In the genomic region with DNA sequence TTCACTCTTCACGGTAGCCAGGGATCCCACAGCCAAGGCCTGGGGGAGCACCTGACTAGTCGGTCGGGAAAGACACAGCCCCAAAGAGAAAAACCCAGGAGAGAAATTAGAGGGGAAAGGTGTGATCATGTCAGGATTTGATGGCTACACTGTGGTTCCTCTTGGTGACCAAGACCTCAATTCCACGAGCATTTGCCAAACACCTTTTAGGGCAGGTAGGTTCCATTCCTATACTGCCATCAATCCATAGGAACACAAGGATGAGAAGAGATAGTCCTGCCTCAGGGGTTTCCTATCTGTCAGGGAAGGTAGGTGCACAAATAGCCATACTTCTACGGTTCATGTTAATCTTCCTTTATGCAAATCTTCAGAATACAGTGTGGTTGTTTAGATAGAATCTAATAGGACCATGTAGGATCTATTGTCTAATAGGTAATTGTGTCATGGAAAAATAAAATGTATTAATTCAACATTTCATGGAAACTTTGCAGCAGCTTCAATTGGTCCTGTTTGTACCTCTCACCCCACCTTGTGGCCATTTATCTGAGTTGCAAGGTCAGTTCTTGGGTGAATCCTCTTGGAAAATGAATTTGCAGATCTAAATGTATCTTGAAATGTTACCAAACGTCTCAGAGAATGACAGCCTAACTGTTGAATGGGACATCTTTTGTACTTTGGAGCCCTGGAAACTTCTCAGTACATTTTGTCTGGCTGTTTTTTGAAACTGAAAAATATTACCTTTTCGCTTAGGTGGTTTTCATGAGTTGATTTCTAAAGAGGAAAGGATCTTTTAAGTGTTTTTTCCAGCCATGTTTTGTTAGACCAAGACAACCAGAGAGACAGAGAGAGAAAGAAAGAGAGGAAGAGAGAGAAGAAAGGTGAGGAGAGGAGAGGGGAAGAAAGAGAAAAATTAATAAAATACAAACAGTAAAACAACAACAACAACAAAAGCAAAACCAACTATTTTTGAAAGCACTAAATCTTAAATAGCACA, we compare ENCODE assay signal across 7 cellular contexts. TPM values are rescaled to one million over a fixed set of nuclear protein-coding genes. Genes with fewer than 3 reads are reported as not detected.
DNase-seq lines count a peak whose midpoint lies in the region; ATAC-seq and TF ChIP-seq lines count a peak whose summit lies in the region.

No MANE protein-coding gene starts in this region.

- peaks cover 7% of the 10 kb centered on the region for H3K27me3 Mint-ChIP-seq in GM23338 (ENCODE audit: insufficient read depth, low read depth, poor library complexity)

- H3K4me3 Mint-ChIP-seq in GM23338: no peak overlapping the region

- H3K27ac ChIP-seq in GM23338 (ENCODE audit: low read depth) (no peak overlapping the region), PC-3 (ENCODE audit: low read length) (no peak overlapping the region), right lobe of liver (no peak overlapping the region)

- H2AFZ ChIP-seq in GM23338: no peak overlapping the region
- no peak overlapping the region for H2AFZ ChIP-seq in PC-3 (ENCODE audit: low read length)

- H3K4me1 ChIP-seq in GM23338 (ENCODE audit: insufficient read depth) (no peaks in the 10 kb centered on the region), PC-3 (ENCODE audit: insufficient read depth, low read length) (peaks cover 8% of the 10 kb centered on the region), right lobe of liver (no peaks in the 10 kb centered on the region)

- no peaks in the 10 kb centered on the region; the same call in 1 of the 2 replicates for H4K20me1 ChIP-seq in GM23338 (replicated peaks; ENCODE audit: insufficient read depth)
- no peaks in the 10 kb centered on the region for H4K20me1 ChIP-seq in PC-3 (ENCODE audit: low read length)

- intact Hi-C loops in PC-3 (cut with micrococcal nuclease): loop anchor here (2.0 to 5.0 kb wide), 4 partner anchors 57 to 330 kb away; no protein-coding TSS in a partner anchor
- intact Hi-C loops in right lobe of liver (cut with DNase I): loop anchor here (5.0 kb wide), 1 partner anchor 253 kb away; no protein-coding TSS in a partner anchor

- WGBS in right lobe of liver (ENCODE audit: insufficient coverage, low coverage, low lambda C conversion rate, missing lambda C conversion rate): 52% methylated on average over 7 of the region's 7 CpGs

- H3F3A ChIP-seq in GM23338 (replicated peaks; ENCODE audit: low read depth) (no peaks in the 10 kb centered on the region), PC-3 (ENCODE audit: low read length, unreplicated experiment) (no peaks in the 10 kb centered on the region)

- peak; percentile 85 to 94 for TF ChIP-seq CTCF in GM23338 (conservative IDR thresholded peaks at IDR 0.05; ENCODE audit: low read depth in 2 of 2)
- peak; percentile 86 for TF ChIP-seq CTCF in PC-3 (conservative IDR thresholded peaks at IDR 0.05; ENCODE audit: low read depth, low read length)
- peak; percentile 88 for TF ChIP-seq CTCF in choroid plexus epithelial cell (conservative IDR thresholded peaks at IDR 0.05; ENCODE audit: low read depth, low read length)
- TF ChIP-seq CTCF in right lobe of liver (IDR thresholded peaks at IDR 0.05): peak; percentile 77 to 89 (median 82)

- H3K36me3 Mint-ChIP-seq in GM23338 (ENCODE audit: low read depth): no peaks in the 10 kb centered on the region

- H3K4me1 Mint-ChIP-seq in GM23338: no peaks in the 10 kb centered on the region

- H3K27me3 ChIP-seq in GM23338 (ENCODE audit: insufficient read depth): no peaks in the 10 kb centered on the region
- no peaks in the 10 kb centered on the region for H3K27me3 ChIP-seq in PC-3 (ENCODE audit: low read length)
- no peaks in the 10 kb centered on the region for H3K27me3 ChIP-seq in right lobe of liver

- no peak overlapping the region for H3K9ac ChIP-seq in PC-3 (ENCODE audit: low read length)

- POLR2A ChIA-PET in PC-3 (lab: Charles Lee; ENCODE audit: unreplicated experiment): no interaction called here

- H3K27ac Mint-ChIP-seq in GM23338: no peak overlapping the region

- no peak overlapping the region for H3K4me3 ChIP-seq in GM23338
- no peak overlapping the region for H3K4me3 ChIP-seq in PC-3 (ENCODE audit: low read length)
- no peak overlapping the region for H3K4me3 ChIP-seq in choroid plexus epithelial cell (ENCODE audit: low read depth, low read length)
- no peak overlapping the region for H3K4me3 ChIP-seq in right lobe of liver

- peak; percentile 35; the same call in 2 of the 3 replicates for ATAC-seq in GM23338
- ATAC-seq in PC-3: no peak
- peak; percentile 62 to 70 (median 66) for ATAC-seq in right lobe of liver
- no peak for ATAC-seq in GM19397 (IDR thresholded peaks at IDR 0.05; ENCODE audit: unreplicated experiment)

- H3K36me3 ChIP-seq in GM23338 (ENCODE audit: insufficient read depth) (no peaks in the 10 kb centered on the region), PC-3 (ENCODE audit: low read depth, low read length) (no peaks in the 10 kb centered on the region), right lobe of liver (no peaks in the 10 kb centered on the region)

- H3K9me3 Mint-ChIP-seq in GM23338: no peaks in the 10 kb centered on the region

- H3K4me2 ChIP-seq in GM23338 (no peak overlapping the region), PC-3 (ENCODE audit: low read length) (no peak overlapping the region)

- no peaks in the 10 kb centered on the region for H3K9me3 ChIP-seq in PC-3 (ENCODE audit: low read length)
- H3K9me3 ChIP-seq in right lobe of liver: no peaks in the 10 kb centered on the region

- CTCF ChIA-PET in PC-3 (lab: Charles Lee): interaction anchor here (0.5 to 0.6 kb wide), 2 partner anchors 254 to 480 kb away, joined by 3 to 6 read pairs; no protein-coding TSS in a partner anchor

- H3K9me2 ChIP-seq in GM23338 (ENCODE audit: insufficient read depth) (no peaks in the 10 kb centered on the region), PC-3 (replicated peaks; ENCODE audit: low read length) (no peaks in the 10 kb centered on the region)

- H3K79me2 ChIP-seq in GM23338 (replicated peaks; ENCODE audit: insufficient read depth) (no peaks in the 10 kb centered on the region), PC-3 (ENCODE audit: low read length) (no peaks in the 10 kb centered on the region)

- BruUV-seq in PC-3 (replicated peaks; lab: Mats Ljungman, UMichigan): no TSS peak

- DNase-seq in D341Med (ENCODE audit: low spot score) (peak; percentile 50), GM23338 (ENCODE audit: low spot score) (peak; percentile 73), PC-3 (peak; percentile 67), choroid plexus epithelial cell (ENCODE audit: low read depth) (peak; percentile 92), right lobe of liver (no peak), ureter (ENCODE audit: low spot score) (peak; percentile 55)

- TF ChIP-seq POLR2A in right lobe of liver (IDR thresholded peaks at IDR 0.05): no peak

TF ChIP-seq in GM23338, 12 proteins besides CTCF, POLR2A, EP300 and RAD21 (continues in another document):
- TF ChIP-seq, protein P1, sequence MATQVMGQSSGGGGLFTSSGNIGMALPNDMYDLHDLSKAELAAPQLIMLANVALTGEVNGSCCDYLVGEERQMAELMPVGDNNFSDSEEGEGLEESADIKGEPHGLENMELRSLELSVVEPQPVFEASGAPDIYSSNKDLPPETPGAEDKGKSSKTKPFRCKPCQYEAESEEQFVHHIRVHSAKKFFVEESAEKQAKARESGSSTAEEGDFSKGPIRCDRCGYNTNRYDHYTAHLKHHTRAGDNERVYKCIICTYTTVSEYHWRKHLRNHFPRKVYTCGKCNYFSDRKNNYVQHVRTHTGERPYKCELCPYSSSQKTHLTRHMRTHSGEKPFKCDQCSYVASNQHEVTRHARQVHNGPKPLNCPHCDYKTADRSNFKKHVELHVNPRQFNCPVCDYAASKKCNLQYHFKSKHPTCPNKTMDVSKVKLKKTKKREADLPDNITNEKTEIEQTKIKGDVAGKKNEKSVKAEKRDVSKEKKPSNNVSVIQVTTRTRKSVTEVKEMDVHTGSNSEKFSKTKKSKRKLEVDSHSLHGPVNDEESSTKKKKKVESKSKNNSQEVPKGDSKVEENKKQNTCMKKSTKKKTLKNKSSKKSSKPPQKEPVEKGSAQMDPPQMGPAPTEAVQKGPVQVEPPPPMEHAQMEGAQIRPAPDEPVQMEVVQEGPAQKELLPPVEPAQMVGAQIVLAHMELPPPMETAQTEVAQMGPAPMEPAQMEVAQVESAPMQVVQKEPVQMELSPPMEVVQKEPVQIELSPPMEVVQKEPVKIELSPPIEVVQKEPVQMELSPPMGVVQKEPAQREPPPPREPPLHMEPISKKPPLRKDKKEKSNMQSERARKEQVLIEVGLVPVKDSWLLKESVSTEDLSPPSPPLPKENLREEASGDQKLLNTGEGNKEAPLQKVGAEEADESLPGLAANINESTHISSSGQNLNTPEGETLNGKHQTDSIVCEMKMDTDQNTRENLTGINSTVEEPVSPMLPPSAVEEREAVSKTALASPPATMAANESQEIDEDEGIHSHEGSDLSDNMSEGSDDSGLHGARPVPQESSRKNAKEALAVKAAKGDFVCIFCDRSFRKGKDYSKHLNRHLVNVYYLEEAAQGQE (IDR thresholded peaks at IDR 0.05; ENCODE audit: unreplicated experiment): no peak
- TF ChIP-seq EZH2 (IDR thresholded peaks at IDR 0.05; ENCODE audit: low read depth, unreplicated experiment) (no peak), CREB1 (CRISPR knock-in tag; IDR thresholded peaks at IDR 0.05; ENCODE audit: low read depth) (no peak), ZNF114 (CRISPR knock-in tag; IDR thresholded peaks at IDR 0.05) (no peak), POLR2AphosphoS5 (IDR thresholded peaks at IDR 0.05; ENCODE audit: low read depth) (no peak), JUNB (IDR thresholded peaks at IDR 0.05; ENCODE audit: unreplicated experiment) (no peak), NANOG (IDR thresholded peaks at IDR 0.05; ENCODE audit: borderline replicate concordance) (no peak), EZH2phosphoT487 (IDR thresholded peaks at IDR 0.05; ENCODE audit: unreplicated experiment) (no peak)
- TF ChIP-seq, protein P2, sequence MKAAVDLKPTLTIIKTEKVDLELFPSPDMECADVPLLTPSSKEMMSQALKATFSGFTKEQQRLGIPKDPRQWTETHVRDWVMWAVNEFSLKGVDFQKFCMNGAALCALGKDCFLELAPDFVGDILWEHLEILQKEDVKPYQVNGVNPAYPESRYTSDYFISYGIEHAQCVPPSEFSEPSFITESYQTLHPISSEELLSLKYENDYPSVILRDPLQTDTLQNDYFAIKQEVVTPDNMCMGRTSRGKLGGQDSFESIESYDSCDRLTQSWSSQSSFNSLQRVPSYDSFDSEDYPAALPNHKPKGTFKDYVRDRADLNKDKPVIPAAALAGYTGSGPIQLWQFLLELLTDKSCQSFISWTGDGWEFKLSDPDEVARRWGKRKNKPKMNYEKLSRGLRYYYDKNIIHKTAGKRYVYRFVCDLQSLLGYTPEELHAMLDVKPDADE (IDR thresholded peaks at IDR 0.05): no peak

RNA-seq across cellular contexts. Expression of gene IYD, which starts 33.7 kb away (rescaled TPM):
- total RNA-seq in GM23338 (2014; rRNA removed; shearing (Covaris generic)): not detected in 2 replicates
- not detected in 2 replicates for polyA plus RNA-seq in GM23338 (2016; fragmentation: Nextera tagmentation; extraction: Ambion mirVana)
- total RNA-seq in PC-3 (2014; rRNA removed) (0.04 TPM in 1 of 2 replicates, not detected in the other), right lobe of liver (10 to 100 TPM in 5 of 6 experiments, 1 to 10 TPM in 1; 5.8 to 21.6 (median 16.1) TPM), ureter (1.1 TPM)

Comparison
In these comparisons a context has a peak if more than half of its experiments do, and no peak if none do; other contexts are left out.
1. DNase-seq: peak in D341Med (single experiment), GM23338 (single experiment), PC-3 (single experiment), choroid plexus epithelial cell (single experiment) and ureter (single experiment); none in right lobe of liver (0 of 3).
2. ATAC-seq: peak in GM23338 (single experiment) and right lobe of liver (4 of 4); none in PC-3 (single experiment) and GM19397 (single experiment).
3. Peak in every context shown above with its lines, with median percentiles within 50 percentile points of each other: CTCF ChIP-seq.